Comparison of ENCODE assay signal across 19 cellular contexts in the genomic region with DNA sequence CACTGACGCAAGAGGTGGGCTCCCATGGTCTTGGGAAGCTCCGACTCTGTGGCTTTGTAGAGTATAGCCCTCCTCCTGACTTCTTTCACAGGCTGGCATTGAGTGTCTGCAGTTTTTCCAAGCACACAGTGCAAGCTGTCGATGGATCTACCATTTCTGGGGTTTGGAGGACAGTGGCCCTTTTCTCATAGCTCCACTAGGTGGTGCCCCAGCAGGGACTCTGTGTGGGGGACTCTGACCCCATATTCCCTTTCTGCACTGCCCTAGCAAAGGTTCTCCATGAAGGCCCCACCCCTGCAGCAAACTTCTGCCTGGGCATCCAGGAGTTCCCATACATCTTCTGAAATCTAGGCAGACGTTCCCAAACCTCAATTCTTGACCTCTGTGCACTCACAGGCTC.
"Had no signal": no experiment of that assay in that cellular context is flagged by ENCODE, and none has a peak within 500 bp of the region (broad histone marks: within the 10 kb centered on the region; RNA-seq: fewer than 3 reads in every experiment).

No MANE protein-coding gene starts in this region.

- H3K27me3 Mint-ChIP-seq: activated naive CD8-positive, alpha-beta T cell treated with anti-CD3 and anti-CD28 coated beads for 36 hours; naive thymus-derived CD8-positive, alpha-beta T cell had no signal

- DNase-seq: activated CD4-positive, CD25-positive, alpha-beta regulatory T cell treated with anti-CD3 and anti-CD28 coated beads, Interleukin-2, amount 50 U/mL, for 72 hours; activated naive CD8-positive, alpha-beta T cell treated with anti-CD3 and anti-CD28 coated beads for 36 hours; amniotic stem cell; dorsolateral prefrontal cortex; hypothalamus; islet precursor cell; lower lobe of right lung; naive thymus-derived CD8-positive, alpha-beta T cell; stimulated activated CD4-positive, alpha-beta T cell treated with anti-CD3 and anti-CD28 coated beads, Interleukin-4, amount 100 ng/mL, for 24 hours; T1000; testis; upper lobe of left lung had no signal

- H3K4me3 Mint-ChIP-seq: activated naive CD8-positive, alpha-beta T cell treated with anti-CD3 and anti-CD28 coated beads for 36 hours; naive thymus-derived CD8-positive, alpha-beta T cell; stimulated activated effector memory CD8-positive, alpha-beta T cell treated with anti-CD3 and anti-CD28 coated beads, Interleukin-12 subunit alpha, Interleukin-12 subunit beta, amount 100 ng/mL, for 72 hours had no signal

- H3K9me3 Mint-ChIP-seq: activated naive CD8-positive, alpha-beta T cell treated with anti-CD3 and anti-CD28 coated beads for 36 hours had no signal

- H3K9me3 ChIP-seq: lower lobe of right lung, neutrophil, testis had no signal

- H3K4me3 ChIP-seq: cardiac muscle cell, dorsolateral prefrontal cortex, lower lobe of right lung, smooth muscle cell, testis, upper lobe of left lung had no signal

- H3K4me1 Mint-ChIP-seq: activated naive CD8-positive, alpha-beta T cell treated with anti-CD3 and anti-CD28 coated beads for 36 hours; naive thymus-derived CD8-positive, alpha-beta T cell; stimulated activated effector memory CD8-positive, alpha-beta T cell treated with anti-CD3 and anti-CD28 coated beads, Interleukin-12 subunit alpha, Interleukin-12 subunit beta, amount 100 ng/mL, for 72 hours had no signal

- H3K79me2 ChIP-seq: parathyroid adenoma had no signal

- H3K4me1 ChIP-seq: lower lobe of right lung, parathyroid adenoma, testis, upper lobe of left lung had no signal

- H3K4me2 ChIP-seq: smooth muscle cell had no signal

- H3K27ac ChIP-seq: cardiac muscle cell, dorsolateral prefrontal cortex, epithelial cell of prostate, lower lobe of right lung, neutrophil, parathyroid adenoma, testis, upper lobe of left lung had no signal

- H2AFZ ChIP-seq: parathyroid adenoma had no signal

- ATAC-seq: lower lobe of right lung; naive thymus-derived CD8-positive, alpha-beta T cell; sciatic nerve; stimulated activated effector memory CD8-positive, alpha-beta T cell treated with anti-CD3 and anti-CD28 coated beads, Interleukin-12 subunit alpha, Interleukin-12 subunit beta, amount 100 ng/mL, for 72 hours had no signal

- H3K27ac Mint-ChIP-seq: activated naive CD8-positive, alpha-beta T cell treated with anti-CD3 and anti-CD28 coated beads for 36 hours; naive thymus-derived CD8-positive, alpha-beta T cell; stimulated activated effector memory CD8-positive, alpha-beta T cell treated with anti-CD3 and anti-CD28 coated beads, Interleukin-12 subunit alpha, Interleukin-12 subunit beta, amount 100 ng/mL, for 72 hours had no signal

- H3K36me3 ChIP-seq: cardiac muscle cell, lower lobe of right lung, neutrophil, upper lobe of left lung had no signal

- H3K27me3 ChIP-seq: cardiac muscle cell, dorsolateral prefrontal cortex, neutrophil, testis, upper lobe of left lung had no signal

- H3K36me3 Mint-ChIP-seq: activated naive CD8-positive, alpha-beta T cell treated with anti-CD3 and anti-CD28 coated beads for 36 hours; naive thymus-derived CD8-positive, alpha-beta T cell; stimulated activated effector memory CD8-positive, alpha-beta T cell treated with anti-CD3 and anti-CD28 coated beads, Interleukin-12 subunit alpha, Interleukin-12 subunit beta, amount 100 ng/mL, for 72 hours had no signal
